Comparison of ENCODE assay signal across 1 cellular context in genomic region chr17:59837362-59838195, GRCh38.
A peak's percentile ranks its signal among the peaks of the same experiment; 100 is the strongest.
TF ChIP-seq lines count a peak whose summit lies in the region.

No MANE protein-coding gene starts in this region.

TF ChIP-seq in K562, 482 proteins besides CTCF, POLR2A, EP300 and RAD21 (continued from another document and continues in another):
- TF ChIP-seq, protein P1, sequence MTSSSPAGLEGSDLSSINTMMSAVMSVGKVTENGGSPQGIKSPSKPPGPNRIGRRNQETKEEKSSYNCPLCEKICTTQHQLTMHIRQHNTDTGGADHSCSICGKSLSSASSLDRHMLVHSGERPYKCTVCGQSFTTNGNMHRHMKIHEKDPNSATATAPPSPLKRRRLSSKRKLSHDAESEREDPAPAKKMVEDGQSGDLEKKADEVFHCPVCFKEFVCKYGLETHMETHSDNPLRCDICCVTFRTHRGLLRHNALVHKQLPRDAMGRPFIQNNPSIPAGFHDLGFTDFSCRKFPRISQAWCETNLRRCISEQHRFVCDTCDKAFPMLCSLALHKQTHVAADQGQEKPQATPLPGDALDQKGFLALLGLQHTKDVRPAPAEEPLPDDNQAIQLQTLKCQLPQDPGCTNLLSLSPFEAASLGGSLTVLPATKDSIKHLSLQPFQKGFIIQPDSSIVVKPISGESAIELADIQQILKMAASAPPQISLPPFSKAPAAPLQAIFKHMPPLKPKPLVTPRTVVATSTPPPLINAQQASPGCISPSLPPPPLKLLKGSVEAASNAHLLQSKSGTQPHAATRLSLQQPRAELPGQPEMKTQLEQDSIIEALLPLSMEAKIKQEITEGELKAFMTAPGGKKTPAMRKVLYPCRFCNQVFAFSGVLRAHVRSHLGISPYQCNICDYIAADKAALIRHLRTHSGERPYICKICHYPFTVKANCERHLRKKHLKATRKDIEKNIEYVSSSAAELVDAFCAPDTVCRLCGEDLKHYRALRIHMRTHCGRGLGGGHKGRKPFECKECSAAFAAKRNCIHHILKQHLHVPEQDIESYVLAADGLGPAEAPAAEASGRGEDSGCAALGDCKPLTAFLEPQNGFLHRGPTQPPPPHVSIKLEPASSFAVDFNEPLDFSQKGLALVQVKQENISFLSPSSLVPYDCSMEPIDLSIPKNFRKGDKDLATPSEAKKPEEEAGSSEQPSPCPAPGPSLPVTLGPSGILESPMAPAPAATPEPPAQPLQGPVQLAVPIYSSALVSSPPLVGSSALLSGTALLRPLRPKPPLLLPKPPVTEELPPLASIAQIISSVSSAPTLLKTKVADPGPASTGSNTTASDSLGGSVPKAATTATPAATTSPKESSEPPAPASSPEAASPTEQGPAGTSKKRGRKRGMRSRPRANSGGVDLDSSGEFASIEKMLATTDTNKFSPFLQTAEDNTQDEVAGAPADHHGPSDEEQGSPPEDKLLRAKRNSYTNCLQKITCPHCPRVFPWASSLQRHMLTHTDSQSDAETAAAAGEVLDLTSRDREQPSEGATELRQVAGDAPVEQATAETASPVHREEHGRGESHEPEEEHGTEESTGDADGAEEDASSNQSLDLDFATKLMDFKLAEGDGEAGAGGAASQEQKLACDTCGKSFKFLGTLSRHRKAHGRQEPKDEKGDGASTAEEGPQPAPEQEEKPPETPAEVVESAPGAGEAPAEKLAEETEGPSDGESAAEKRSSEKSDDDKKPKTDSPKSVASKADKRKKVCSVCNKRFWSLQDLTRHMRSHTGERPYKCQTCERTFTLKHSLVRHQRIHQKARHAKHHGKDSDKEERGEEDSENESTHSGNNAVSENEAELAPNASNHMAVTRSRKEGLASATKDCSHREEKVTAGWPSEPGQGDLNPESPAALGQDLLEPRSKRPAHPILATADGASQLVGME (CRISPR knock-in tag; IDR thresholded peaks at IDR 0.05), result no peak
- TF ChIP-seq CREB1 (IDR thresholded peaks at IDR 0.05), result peak; percentile 64
- 0 out of 2 replicates have a peak, but pooled peaks have one; percentile 26 for TF ChIP-seq CREB1 (CRISPR knock-in tag; IDR thresholded peaks at IDR 0.05)
- no peak for TF ChIP-seq PTBP1 (IDR thresholded peaks at IDR 0.05; ENCODE audit: low read depth, low read length)
- 0 out of 2 replicates have a peak, but pooled peaks have one; percentile 53 for TF ChIP-seq PHTF2 (CRISPR knock-in tag; IDR thresholded peaks at IDR 0.05)
- peak; percentile 85 for TF ChIP-seq SMARCA4 (IDR thresholded peaks at IDR 0.05)
- TF ChIP-seq PML (IDR thresholded peaks at IDR 0.05; ENCODE audit: low read length), result peak; percentile 98
- TF ChIP-seq CBX3 (IDR thresholded peaks at IDR 0.05; ENCODE audit: borderline replicate concordance in 1 of 2, low read length in 2 of 2), result peak in 1 of 2 experiments; percentile 49; a peak in 1 of 3 replicates
- peak; percentile 64 for TF ChIP-seq GABPA (tag; conservative IDR thresholded peaks at IDR 0.05; ENCODE audit: low read depth)
- TF ChIP-seq AFF4 (CRISPR knock-in tag; IDR thresholded peaks at IDR 0.05), result no peak; the same call in 1 of the 2 replicates
- peak; percentile 61; the same call in 1 of the 2 replicates for TF ChIP-seq ZBED1 (IDR thresholded peaks at IDR 0.05)
- TF ChIP-seq ZNF354B (CRISPR knock-in tag; IDR thresholded peaks at IDR 0.05), result peak; percentile 83
- TF ChIP-seq PYGO2 (tag; IDR thresholded peaks at IDR 0.05), result peak; percentile 84
- TF ChIP-seq ZNF3 (CRISPR knock-in tag; IDR thresholded peaks at IDR 0.05), result peak; percentile 9; the same call in 1 of the 2 replicates
- TF ChIP-seq ETV5 (CRISPR knock-in tag; IDR thresholded peaks at IDR 0.05; ENCODE audit: low read depth), result peak; percentile 88
- TF ChIP-seq ZNF184 (CRISPR knock-in tag; IDR thresholded peaks at IDR 0.05), result no peak
- TF ChIP-seq, protein P2, sequence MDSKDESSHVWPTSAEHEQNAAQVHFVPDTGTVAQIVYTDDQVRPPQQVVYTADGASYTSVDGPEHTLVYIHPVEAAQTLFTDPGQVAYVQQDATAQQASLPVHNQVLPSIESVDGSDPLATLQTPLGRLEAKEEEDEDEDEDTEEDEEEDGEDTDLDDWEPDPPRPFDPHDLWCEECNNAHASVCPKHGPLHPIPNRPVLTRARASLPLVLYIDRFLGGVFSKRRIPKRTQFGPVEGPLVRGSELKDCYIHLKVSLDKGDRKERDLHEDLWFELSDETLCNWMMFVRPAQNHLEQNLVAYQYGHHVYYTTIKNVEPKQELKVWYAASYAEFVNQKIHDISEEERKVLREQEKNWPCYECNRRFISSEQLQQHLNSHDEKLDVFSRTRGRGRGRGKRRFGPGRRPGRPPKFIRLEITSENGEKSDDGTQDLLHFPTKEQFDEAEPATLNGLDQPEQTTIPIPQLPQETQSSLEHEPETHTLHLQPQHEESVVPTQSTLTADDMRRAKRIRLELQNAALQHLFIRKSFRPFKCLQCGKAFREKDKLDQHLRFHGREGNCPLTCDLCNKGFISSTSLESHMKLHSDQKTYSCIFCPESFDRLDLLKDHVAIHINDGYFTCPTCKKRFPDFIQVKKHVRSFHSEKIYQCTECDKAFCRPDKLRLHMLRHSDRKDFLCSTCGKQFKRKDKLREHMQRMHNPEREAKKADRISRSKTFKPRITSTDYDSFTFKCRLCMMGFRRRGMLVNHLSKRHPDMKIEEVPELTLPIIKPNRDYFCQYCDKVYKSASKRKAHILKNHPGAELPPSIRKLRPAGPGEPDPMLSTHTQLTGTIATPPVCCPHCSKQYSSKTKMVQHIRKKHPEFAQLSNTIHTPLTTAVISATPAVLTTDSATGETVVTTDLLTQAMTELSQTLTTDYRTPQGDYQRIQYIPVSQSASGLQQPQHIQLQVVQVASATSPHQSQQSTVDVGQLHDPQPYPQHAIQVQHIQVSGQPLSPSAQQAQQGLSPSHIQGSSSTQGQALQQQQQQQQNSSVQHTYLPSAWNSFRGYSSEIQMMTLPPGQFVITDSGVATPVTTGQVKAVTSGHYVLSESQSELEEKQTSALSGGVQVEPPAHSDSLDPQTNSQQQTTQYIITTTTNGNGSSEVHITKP (IDR thresholded peaks at IDR 0.05; ENCODE audit: partially characterized antibody), result peak; percentile 92
- TF ChIP-seq, protein P3, sequence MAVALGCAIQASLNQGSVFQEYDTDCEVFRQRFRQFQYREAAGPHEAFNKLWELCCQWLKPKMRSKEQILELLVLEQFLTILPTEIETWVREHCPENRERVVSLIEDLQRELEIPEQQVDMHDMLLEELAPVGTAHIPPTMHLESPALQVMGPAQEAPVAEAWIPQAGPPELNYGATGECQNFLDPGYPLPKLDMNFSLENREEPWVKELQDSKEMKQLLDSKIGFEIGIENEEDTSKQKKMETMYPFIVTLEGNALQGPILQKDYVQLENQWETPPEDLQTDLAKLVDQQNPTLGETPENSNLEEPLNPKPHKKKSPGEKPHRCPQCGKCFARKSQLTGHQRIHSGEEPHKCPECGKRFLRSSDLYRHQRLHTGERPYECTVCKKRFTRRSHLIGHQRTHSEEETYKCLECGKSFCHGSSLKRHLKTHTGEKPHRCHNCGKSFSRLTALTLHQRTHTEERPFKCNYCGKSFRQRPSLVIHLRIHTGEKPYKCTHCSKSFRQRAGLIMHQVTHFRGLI (CRISPR knock-in tag; IDR thresholded peaks at IDR 0.05), result 0 out of 2 replicates have a peak, but pooled peaks have one; percentile 58
- no peak for TF ChIP-seq PBX2 (CRISPR knock-in tag; IDR thresholded peaks at IDR 0.05; ENCODE audit: low read depth)
- TF ChIP-seq PBX2 (tag; conservative IDR thresholded peaks at IDR 0.05; ENCODE audit: low read depth), result peak; percentile 97
- no peak for TF ChIP-seq ZNF408 (CRISPR knock-in tag; IDR thresholded peaks at IDR 0.05; ENCODE audit: low read depth)
- TF ChIP-seq FOXJ2 (tag; IDR thresholded peaks at IDR 0.05), result no peak
- peak; percentile 95 for TF ChIP-seq JUND (IDR thresholded peaks at IDR 0.05; ENCODE audit: borderline replicate concordance, low read depth, low read length)
- peak; percentile 88; the same call in 2 of the 3 replicates for TF ChIP-seq JUND (tag; IDR thresholded peaks at IDR 0.05; ENCODE audit: borderline replicate concordance, low read depth, low read length)
- TF ChIP-seq HDAC3 (IDR thresholded peaks at IDR 0.05; ENCODE audit: borderline replicate concordance, partially characterized antibody), result peak; percentile 77
- TF ChIP-seq HDAC2 (IDR thresholded peaks at IDR 0.05), result peak; percentile 41; the same call in 1 of the 2 replicates
- TF ChIP-seq CSDE1 (IDR thresholded peaks at IDR 0.05), result peak in 1 of 2 experiments; percentile 58; a peak in 1 of 4 replicates
- TF ChIP-seq NR2F6 (CRISPR knock-in tag; IDR thresholded peaks at IDR 0.05), result 0 out of 2 replicates have a peak, but pooled peaks have one; percentile 39
- 0 out of 2 replicates have a peak, but pooled peaks have one; percentile 24 for TF ChIP-seq GABPB2 (CRISPR knock-in tag; conservative IDR thresholded peaks at IDR 0.05)
- TF ChIP-seq, protein P4, sequence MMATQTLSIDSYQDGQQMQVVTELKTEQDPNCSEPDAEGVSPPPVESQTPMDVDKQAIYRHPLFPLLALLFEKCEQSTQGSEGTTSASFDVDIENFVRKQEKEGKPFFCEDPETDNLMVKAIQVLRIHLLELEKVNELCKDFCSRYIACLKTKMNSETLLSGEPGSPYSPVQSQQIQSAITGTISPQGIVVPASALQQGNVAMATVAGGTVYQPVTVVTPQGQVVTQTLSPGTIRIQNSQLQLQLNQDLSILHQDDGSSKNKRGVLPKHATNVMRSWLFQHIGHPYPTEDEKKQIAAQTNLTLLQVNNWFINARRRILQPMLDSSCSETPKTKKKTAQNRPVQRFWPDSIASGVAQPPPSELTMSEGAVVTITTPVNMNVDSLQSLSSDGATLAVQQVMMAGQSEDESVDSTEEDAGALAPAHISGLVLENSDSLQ (IDR thresholded peaks at IDR 0.05), result peak; percentile 92
- TF ChIP-seq HNRNPK (IDR thresholded peaks at IDR 0.05; ENCODE audit: low read depth, low read length, poor library complexity, severe bottlenecking), result no peak
- TF ChIP-seq XRCC5 (IDR thresholded peaks at IDR 0.05; ENCODE audit: low read depth, low read length), result no peak
- TF ChIP-seq ZNF133 (CRISPR knock-in tag; IDR thresholded peaks at IDR 0.05), result no peak
- TF ChIP-seq POU5F1 (IDR thresholded peaks at IDR 0.05; ENCODE audit: borderline replicate concordance, low read depth, low read length, partially characterized antibody), result no peak
- peak; percentile 71 to 81 for TF ChIP-seq FOXK2 (conservative IDR thresholded peaks at IDR 0.05 in 1 of 2, IDR thresholded peaks at IDR 0.05 in 1 of 2; ENCODE audit: low read depth in 2 of 2)
- no peak for TF ChIP-seq ZNF551 (CRISPR knock-in tag; IDR thresholded peaks at IDR 0.05)
- peak; percentile 84 for TF ChIP-seq JUN (IDR thresholded peaks at IDR 0.05; ENCODE audit: borderline replicate concordance, low read depth, low read length)
- no peak for TF ChIP-seq JUN (CRISPR knock-in tag; IDR thresholded peaks at IDR 0.05; ENCODE audit: borderline replicate concordance)
- TF ChIP-seq BDP1 (IDR thresholded peaks at IDR 0.05; ENCODE audit: insufficient read depth, insufficient read length), result no peak
- peak; percentile 77; the same call in 1 of the 2 replicates for TF ChIP-seq HIVEP1 (CRISPR knock-in tag; IDR thresholded peaks at IDR 0.05)
- 0 out of 2 replicates have a peak, but pooled peaks have one; percentile 50 for TF ChIP-seq ZNF23 (CRISPR knock-in tag; IDR thresholded peaks at IDR 0.05)
- TF ChIP-seq MCM3 (IDR thresholded peaks at IDR 0.05), result no peak
